Comparison of ENCODE assay signal across 3 cellular contexts in genomic region chr3:46853441-46854410, GRCh38.
TF ChIP-seq lines count a peak whose summit lies in the region.

No MANE protein-coding gene starts in this region.

TF ChIP-seq in H1, 55 proteins besides CTCF, POLR2A, EP300 and RAD21:
- TF ChIP-seq KDM4A (IDR thresholded peaks at IDR 0.05; ENCODE audit: low read depth, low read length, severe bottlenecking), result no peak
- TF ChIP-seq CHD2 (IDR thresholded peaks at IDR 0.05; ENCODE audit: low read length), result no peak
- no peak for TF ChIP-seq ATF3 (IDR thresholded peaks at IDR 0.05; ENCODE audit: insufficient read depth, low read depth, low read length)
TF ChIP-seq in H1: peak in this region for 0.

TF ChIP-seq in GM23338, 12 proteins besides CTCF, POLR2A, EP300 and RAD21:
- TF ChIP-seq REST (IDR thresholded peaks at IDR 0.05; ENCODE audit: unreplicated experiment) (no peak), EZH2 (IDR thresholded peaks at IDR 0.05; ENCODE audit: low read depth, unreplicated experiment) (no peak), ZNF114 (CRISPR knock-in tag; IDR thresholded peaks at IDR 0.05) (no peak), JUNB (IDR thresholded peaks at IDR 0.05; ENCODE audit: unreplicated experiment) (no peak), POLR2AphosphoS5 (IDR thresholded peaks at IDR 0.05; ENCODE audit: low read depth) (no peak), NANOG (IDR thresholded peaks at IDR 0.05; ENCODE audit: borderline replicate concordance) (no peak), ZNF462 (CRISPR knock-in tag; IDR thresholded peaks at IDR 0.05) (no peak), ZNF331 (CRISPR knock-in tag; IDR thresholded peaks at IDR 0.05; ENCODE audit: low read depth) (no peak), CREB1 (CRISPR knock-in tag; IDR thresholded peaks at IDR 0.05; ENCODE audit: low read depth) (no peak), STAT1 (IDR thresholded peaks at IDR 0.05; ENCODE audit: unreplicated experiment) (no peak), EZH2phosphoT487 (IDR thresholded peaks at IDR 0.05; ENCODE audit: unreplicated experiment) (no peak)

TF ChIP-seq in SK-N-SH, 30 proteins besides CTCF, POLR2A, EP300 and RAD21:
- no peak for TF ChIP-seq EZH2phosphoT487 (IDR thresholded peaks at IDR 0.05; ENCODE audit: borderline replicate concordance, low read depth)
- TF ChIP-seq SMC3 (IDR thresholded peaks at IDR 0.05; ENCODE audit: low read depth, low read length), result no peak
- no peak for TF ChIP-seq ZBTB33 (IDR thresholded peaks at IDR 0.05; ENCODE audit: borderline replicate concordance, low read depth)
- no peak for TF ChIP-seq USF1 (IDR thresholded peaks at IDR 0.05; ENCODE audit: borderline replicate concordance, low read depth)
- no peak for TF ChIP-seq POLR2AphosphoS5 (IDR thresholded peaks at IDR 0.05; ENCODE audit: low read depth, low read length)
- TF ChIP-seq TEAD4 (IDR thresholded peaks at IDR 0.05; ENCODE audit: borderline replicate concordance, insufficient read depth), result no peak
- no peak for TF ChIP-seq TAF1 (IDR thresholded peaks at IDR 0.05; ENCODE audit: borderline replicate concordance, low read depth, low read length)
- TF ChIP-seq ELF1 (IDR thresholded peaks at IDR 0.05), result no peak
TF ChIP-seq in SK-N-SH: peak in this region for 0.
